ENCODE assay signal across 35 cellular contexts in the genomic region with DNA sequence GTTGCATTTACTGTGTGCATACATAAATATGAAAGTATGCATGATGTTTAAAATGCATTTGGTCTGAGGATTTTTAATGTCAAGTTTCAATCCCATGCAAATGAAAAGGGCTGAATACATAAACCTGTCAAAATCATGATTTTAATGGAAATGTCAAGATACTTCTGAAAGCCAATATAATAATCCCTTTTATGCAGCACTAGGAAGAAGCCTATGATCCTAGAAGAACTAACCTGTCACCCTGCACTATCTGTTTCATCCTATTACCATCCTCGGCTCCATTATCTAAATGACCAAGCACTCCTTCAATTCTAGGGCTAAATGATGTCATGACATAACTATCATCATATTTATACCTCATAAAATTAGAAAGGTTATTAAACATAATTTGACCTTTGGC.
DNase-seq lines count a peak whose midpoint lies in the region; ATAC-seq, FAIRE-seq and TF ChIP-seq lines count a peak whose summit lies in the region.
"Had no signal": no experiment of that assay in that cellular context is flagged by ENCODE, and none has a peak within 500 bp of the region (broad histone marks: within the 10 kb centered on the region; RNA-seq: fewer than 3 reads in every experiment).

No MANE protein-coding gene starts in this region.

- H3K9ac ChIP-seq in HepG2 (ENCODE audit: insufficient read depth, low read depth, low read length) (no peak overlapping the region), BLaER1 (no peak overlapping the region), neural cell (ENCODE audit: low read length) (no peak overlapping the region)
- H3K9ac ChIP-seq: BLaER1 treated with 17β-estradiol and CSF1 and Interleukin-3, amounts not matched to agents 10 nM and 100 nM had no signal

- no peak overlapping the region for H2AFZ ChIP-seq in HepG2 (ENCODE audit: low read length)
- no peak overlapping the region for H2AFZ ChIP-seq in neural cell (ENCODE audit: low read depth, low read length)

- no peak overlapping the region for H3K4me3 Mint-ChIP-seq in activated T-helper 1 cell treated with anti-CD3 and anti-CD28 coated beads, Interleukin-12 subunit alpha, Interleukin-12 subunit beta, Interleukin-2, Interleukin-4 antibody, amounts not matched to agents 30 ng/mL and 10 ng/mL and 1 ng/mL, durations not matched to agents 14 hours and 24 hours and 36 hours
- H3K4me3 Mint-ChIP-seq: B cell; CD14-positive monocyte; CD4-positive, alpha-beta memory T cell; CD4-positive, alpha-beta T cell; CD4-positive, CD25-positive, alpha-beta regulatory T cell; CD8-positive, alpha-beta memory T cell; CD8-positive, alpha-beta T cell had no signal

- H3K79me2 ChIP-seq in HepG2 (ENCODE audit: insufficient read depth, low read length) (no peaks in the 10 kb centered on the region), neural cell (replicated peaks; ENCODE audit: insufficient read depth, low read length) (no peaks in the 10 kb centered on the region)

- H3K4me1 Mint-ChIP-seq in activated T-helper 1 cell treated with anti-CD3 and anti-CD28 coated beads, Interleukin-12 subunit alpha, Interleukin-12 subunit beta, Interleukin-2, Interleukin-4 antibody, amounts not matched to agents 30 ng/mL and 10 ng/mL and 1 ng/mL, durations not matched to agents 14 hours and 24 hours and 36 hours (ENCODE audit: low read depth): no peaks in the 10 kb centered on the region
- H3K4me1 Mint-ChIP-seq: B cell; CD14-positive monocyte; CD4-positive, alpha-beta memory T cell; CD4-positive, CD25-positive, alpha-beta regulatory T cell; CD8-positive, alpha-beta memory T cell had no signal

- no peak for FAIRE-seq in HepG2 (lab: Jason Lieb, UNC)
- FAIRE-seq: A204.1, A549, D721Med had no signal

- no peaks in the 10 kb centered on the region for H3K9me2 ChIP-seq in neural cell (ENCODE audit: insufficient read depth, low read length)

- no peaks in the 10 kb centered on the region for H3K27me3 Mint-ChIP-seq in activated T-helper 1 cell treated with anti-CD3 and anti-CD28 coated beads, Interleukin-12 subunit alpha, Interleukin-12 subunit beta, Interleukin-2, Interleukin-4 antibody, amounts not matched to agents 30 ng/mL and 10 ng/mL and 1 ng/mL, durations not matched to agents 14 hours and 24 hours and 36 hours (ENCODE audit: insufficient read depth)
- H3K27me3 Mint-ChIP-seq: B cell; CD4-positive, alpha-beta memory T cell; CD4-positive, alpha-beta T cell; CD4-positive, CD25-positive, alpha-beta regulatory T cell; CD8-positive, alpha-beta memory T cell had no signal

- CTCF ChIA-PET in HepG2 (lab: Yijun Ruan, JAX; ENCODE audit: low intra/inter-chr PET ratio, low total read pairs): no interaction called here

- no peak for TF ChIP-seq POLR2A in HepG2 (IDR thresholded peaks at IDR 0.05; ENCODE audit: insufficient read depth in 1 of 2, low read depth in 2 of 2, low read length in 2 of 2)
- no peak for TF ChIP-seq POLR2A in right lobe of liver (IDR thresholded peaks at IDR 0.05)

- BruUV-seq in HepG2 (replicated peaks; lab: Mats Ljungman, UMichigan): no TSS peak

- in situ Hi-C loops in HepG2 (cut with HindIII; ENCODE audit: extremely low pct_ligation_motif_present, low pct_unique_long_range_greater_than_20kb): no loop called here

- no peak overlapping the region for H3K27ac Mint-ChIP-seq in activated T-helper 1 cell treated with anti-CD3 and anti-CD28 coated beads, Interleukin-12 subunit alpha, Interleukin-12 subunit beta, Interleukin-2, Interleukin-4 antibody, amounts not matched to agents 30 ng/mL and 10 ng/mL and 1 ng/mL, durations not matched to agents 14 hours and 24 hours and 36 hours
- H3K27ac Mint-ChIP-seq: B cell; CD14-positive monocyte; CD4-positive, alpha-beta memory T cell; CD4-positive, alpha-beta T cell; CD4-positive, CD25-positive, alpha-beta regulatory T cell; CD8-positive, alpha-beta memory T cell; CD8-positive, alpha-beta T cell had no signal

- H3K9me3 Mint-ChIP-seq in activated T-helper 1 cell treated with anti-CD3 and anti-CD28 coated beads, Interleukin-12 subunit alpha, Interleukin-12 subunit beta, Interleukin-2, Interleukin-4 antibody, amounts not matched to agents 30 ng/mL and 10 ng/mL and 1 ng/mL, durations not matched to agents 14 hours and 24 hours and 36 hours: peaks cover 4% of the 10 kb centered on the region

- TF ChIP-seq EP300 in HepG2 (IDR thresholded peaks at IDR 0.05; ENCODE audit: low read depth in 2 of 2, low read length in 2 of 2) (no peak), HepG2 (CRISPR knock-in tag; IDR thresholded peaks at IDR 0.05; ENCODE audit: borderline replicate concordance) (no peak), neural cell (conservative IDR thresholded peaks at IDR 0.05; ENCODE audit: poor library complexity, severe bottlenecking) (peak; percentile 94)

- H3K27ac ChIP-seq in HepG2 (ENCODE audit: extremely low read length, insufficient read depth, low read length): no peak overlapping the region
- no peak overlapping the region for H3K27ac ChIP-seq in right lobe of liver
- no peak overlapping the region for H3K27ac ChIP-seq in BLaER1
- H3K27ac ChIP-seq in VCaP: peak overlapping the region; percentile 57
- peak overlapping the region; percentile 33 for H3K27ac ChIP-seq in neural cell (ENCODE audit: low read length)
- H3K27ac ChIP-seq: A549, C4-2B had no signal

- H3K36me3 Mint-ChIP-seq in activated T-helper 1 cell treated with anti-CD3 and anti-CD28 coated beads, Interleukin-12 subunit alpha, Interleukin-12 subunit beta, Interleukin-2, Interleukin-4 antibody, amounts not matched to agents 30 ng/mL and 10 ng/mL and 1 ng/mL, durations not matched to agents 14 hours and 24 hours and 36 hours (ENCODE audit: low read depth): no peaks in the 10 kb centered on the region
- H3K36me3 Mint-ChIP-seq: CD14-positive monocyte; CD4-positive, alpha-beta memory T cell; CD4-positive, CD25-positive, alpha-beta regulatory T cell; CD8-positive, alpha-beta memory T cell; CD8-positive, alpha-beta T cell had no signal

- 0% methylated on average over 1 of the region's 1 CpG for WGBS in HepG2 (ENCODE audit: low lambda C conversion rate)
- 79% methylated on average over 1 of the region's 1 CpG for WGBS in right lobe of liver (ENCODE audit: insufficient coverage, low coverage, low lambda C conversion rate, missing lambda C conversion rate)

- H3K9me3 ChIP-seq in HepG2 (ENCODE audit: low read length) (peaks cover 95% of the 10 kb centered on the region), right lobe of liver (no peaks in the 10 kb centered on the region), BLaER1 (peaks cover 14% of the 10 kb centered on the region; the same call in 1 of the 2 replicates), neural cell (ENCODE audit: low read length) (no peaks in the 10 kb centered on the region)
- H3K9me3 ChIP-seq: A549, BE2C, Caco-2 had no signal

- H3K27me3 ChIP-seq in HepG2 (ENCODE audit: control insufficient read depth in 1 of 2, insufficient read depth in 2 of 2, low read length in 2 of 2): no peaks in the 10 kb centered on the region
- H3K27me3 ChIP-seq in right lobe of liver: no peaks in the 10 kb centered on the region
- no peaks in the 10 kb centered on the region for H3K27me3 ChIP-seq in BLaER1
- no peaks in the 10 kb centered on the region for H3K27me3 ChIP-seq in neural cell (ENCODE audit: insufficient read depth, low read depth, low read length)
- H3K27me3 ChIP-seq: BE2C; BLaER1 treated with 17β-estradiol and CSF1 and Interleukin-3, amounts not matched to agents 10 nM and 100 nM had no signal

- DNase-seq in HepG2 (ENCODE audit: low spot score) (no peak), right lobe of liver (no peak), NCI-H82 (lab: John Stamatoyannopoulos, UW) (no peak), MV-4-11 (lab: John Stamatoyannopoulos, UW) (no peak)
- DNase-seq in activated T-helper 1 cell treated with anti-CD3 and anti-CD28 coated beads, Interleukin-12 subunit alpha, Interleukin-12 subunit beta, Interleukin-2, Interleukin-4 antibody, amounts not matched to agents 30 ng/mL and 10 ng/mL and 1 ng/mL, durations not matched to agents 14 hours and 24 hours and 36 hours (ENCODE audit: low spot score): no peak
- DNase-seq: 8988T; ACHN; AML-193; BE2C; C1 segment of cervical spinal cord; Caco-2; Calu3; CD4-positive, alpha-beta memory T cell; CD4-positive, alpha-beta T cell; CD4-positive, CD25-positive, alpha-beta regulatory T cell; CD8-positive, alpha-beta memory T cell; CD8-positive, alpha-beta T cell; COR-L47; DMS 273 treated with DMSO at 0.1 percent for 48 hours; DMS153; DMS53; DMS79; DMS79 treated with DMSO at 0.1 percent for 48 hours; DND-41; EL had no signal

- TF ChIP-seq CTCF in HepG2 (CRISPR knock-in tag; IDR thresholded peaks at IDR 0.05): no peak
- TF ChIP-seq CTCF in right lobe of liver (IDR thresholded peaks at IDR 0.05): no peak
- no peak for TF ChIP-seq CTCF in VCaP (conservative IDR thresholded peaks at IDR 0.05)
- TF ChIP-seq CTCF in neural cell (IDR thresholded peaks at IDR 0.05; ENCODE audit: poor library complexity, severe bottlenecking): no peak

- no peaks in the 10 kb centered on the region for H3F3A ChIP-seq in neural cell (ENCODE audit: insufficient read depth, low read length, poor library complexity, severe bottlenecking)

- H3K4me2 ChIP-seq in HepG2 (ENCODE audit: low read depth, low read length) (no peak overlapping the region), BLaER1 (peak overlapping the region; percentile 48; the same call in 1 of the 2 replicates), neural cell (ENCODE audit: low read length) (peak overlapping the region; percentile 1)
- H3K4me2 ChIP-seq: A549 had no signal

- H4K20me1 ChIP-seq in HepG2 (ENCODE audit: insufficient read depth, low read length) (no peaks in the 10 kb centered on the region), BLaER1 (no peaks in the 10 kb centered on the region), neural cell (ENCODE audit: insufficient read depth) (no peaks in the 10 kb centered on the region)
- H4K20me1 ChIP-seq: BLaER1 treated with 17β-estradiol and CSF1 and Interleukin-3, amounts not matched to agents 10 nM and 100 nM had no signal

- H3K4me1 ChIP-seq in HepG2 (ENCODE audit: insufficient read depth, low read length) (no peaks in the 10 kb centered on the region), right lobe of liver (no peaks in the 10 kb centered on the region), BLaER1 (peaks cover 47% of the 10 kb centered on the region)
- H3K4me1 ChIP-seq: A549, BE2C, Caco-2 had no signal

- H3K4me3 ChIP-seq in HepG2 (replicated peaks in 1 of 3; ENCODE audit: insufficient read depth in 1 of 3, low read depth in 2 of 3, low read length in 3 of 3): no peak overlapping the region
- H3K4me3 ChIP-seq in right lobe of liver: no peak overlapping the region
- no peak overlapping the region for H3K4me3 ChIP-seq in BLaER1
- H3K4me3 ChIP-seq in neural cell (ENCODE audit: low read length): no peak overlapping the region
- H3K4me3 ChIP-seq: A549; BLaER1 treated with 17β-estradiol and CSF1 and Interleukin-3, amounts not matched to agents 10 nM and 100 nM had no signal

- H3K36me3 ChIP-seq in HepG2 (replicated peaks in 1 of 2; ENCODE audit: control insufficient read depth in 1 of 2, insufficient read depth in 2 of 2, low read length in 2 of 2): no peaks in the 10 kb centered on the region
- H3K36me3 ChIP-seq in right lobe of liver: no peaks in the 10 kb centered on the region
- H3K36me3 ChIP-seq in BLaER1: no peaks in the 10 kb centered on the region
- no peaks in the 10 kb centered on the region for H3K36me3 ChIP-seq in neural cell (ENCODE audit: insufficient read depth, low read length)
- H3K36me3 ChIP-seq: BE2C; BLaER1 treated with 17β-estradiol and CSF1 and Interleukin-3, amounts not matched to agents 10 nM and 100 nM had no signal

- no peak for ATAC-seq in HepG2
- ATAC-seq in right lobe of liver: no peak
- ATAC-seq: A549; CD8-positive, alpha-beta T cell had no signal

- POLR2A ChIA-PET in HepG2 (lab: Yijun Ruan, JAX): no interaction called here

- TF ChIP-seq RAD21 in HepG2 (CRISPR knock-in tag; IDR thresholded peaks at IDR 0.05) (no peak), neural cell (conservative IDR thresholded peaks at IDR 0.05) (no peak)

- intact Hi-C loops in HepG2 (cut with micrococcal nuclease; ENCODE audit: unreplicated experiment) (no loop called here), right lobe of liver (cut with DNase I) (no loop called here)
- intact Hi-C loops in activated T-helper 1 cell treated with anti-CD3 and anti-CD28 coated beads, Interleukin-12 subunit alpha, Interleukin-12 subunit beta, Interleukin-2, Interleukin-4 antibody, amounts not matched to agents 30 ng/mL and 10 ng/mL and 1 ng/mL, durations not matched to agents 14 hours and 24 hours and 36 hours (cut with micrococcal nuclease): no loop called here

Comparison
In these comparisons a context has a peak if more than half of its experiments do, and no peak if none do; other contexts are left out.
1. H3K27ac ChIP-seq: peak in VCaP (single experiment) and neural cell (single experiment); none in HepG2 (single experiment), right lobe of liver (0 of 3) and BLaER1 (single experiment).